ENCODE assay signal across 15 cellular contexts in genomic region chr11:122107045-122107444, GRCh38. TPM values are rescaled to one million over a fixed set of nuclear protein-coding genes. Genes with fewer than 3 reads are reported as not detected.
DNase-seq lines count a peak whose midpoint lies in the region; ATAC-seq, FAIRE-seq and TF ChIP-seq lines count a peak whose summit lies in the region.
"Had no signal": no experiment of that assay in that cellular context is flagged by ENCODE, and none has a peak within 500 bp of the region (broad histone marks: within the 10 kb centered on the region; RNA-seq: fewer than 3 reads in every experiment).

No MANE protein-coding gene starts in this region.

- H3K9me3 ChIP-seq in heart right ventricle (no peaks in the 10 kb centered on the region), psoas muscle (no peaks in the 10 kb centered on the region), pancreas (no peaks in the 10 kb centered on the region)
- H3K9me3 ChIP-seq: MG63 had no signal

- POLR2A ChIA-PET in activated CD8-positive, alpha-beta T cell treated with anti-CD3 and anti-CD28 coated beads for 36 hours (lab: Charles Lee), result no interaction called here

- H3K4me1 ChIP-seq in heart right ventricle, result peaks cover 0 to 36% (median 14%) of the 10 kb centered on the region in 9 donors
- H3K4me1 ChIP-seq in psoas muscle, result peaks cover 9% of the 10 kb centered on the region
- no peaks in the 10 kb centered on the region for H3K4me1 ChIP-seq in pancreas

- no peaks in the 10 kb centered on the region for H3K36me3 ChIP-seq in heart right ventricle
- no peaks in the 10 kb centered on the region for H3K36me3 ChIP-seq in psoas muscle (ENCODE audit: insufficient read depth in 1 of 2, low read depth in 1 of 2)
- no peaks in the 10 kb centered on the region for H3K36me3 ChIP-seq in pancreas

- H3K27ac ChIP-seq in heart right ventricle (peak overlapping the region in 7 of 10 donors; percentile 25 to 70 (median 65)), psoas muscle (peak overlapping the region; percentile 84), pancreas (no peak overlapping the region)

- no peaks in the 10 kb centered on the region for H3K4me1 Mint-ChIP-seq in activated CD8-positive, alpha-beta T cell treated with anti-CD3 and anti-CD28 coated beads for 36 hours (ENCODE audit: low read depth)

- no peaks in the 10 kb centered on the region for H3K36me3 Mint-ChIP-seq in activated CD8-positive, alpha-beta T cell treated with anti-CD3 and anti-CD28 coated beads for 36 hours (ENCODE audit: low read depth)
- H3K36me3 Mint-ChIP-seq: CD14-positive monocyte had no signal

- H3K9me3 Mint-ChIP-seq in activated CD8-positive, alpha-beta T cell treated with anti-CD3 and anti-CD28 coated beads for 36 hours, result no peaks in the 10 kb centered on the region

- H3K4me3 ChIP-seq in heart right ventricle, result no peak overlapping the region
- H3K4me3 ChIP-seq in psoas muscle, result no peak overlapping the region
- H3K4me3 ChIP-seq in pancreas, result no peak overlapping the region
- H3K4me3 ChIP-seq: MG63 had no signal

- H3K27me3 Mint-ChIP-seq in activated CD8-positive, alpha-beta T cell treated with anti-CD3 and anti-CD28 coated beads for 36 hours, result peaks cover 7% of the 10 kb centered on the region

- H3K27me3 ChIP-seq in heart right ventricle (peaks cover 0 to 6% (median 0%) of the 10 kb centered on the region in 7 donors), psoas muscle (ENCODE audit: insufficient read depth in 3 of 3, low read length in 2 of 3) (no peaks in the 10 kb centered on the region), pancreas (no peaks in the 10 kb centered on the region)
- H3K27me3 ChIP-seq: MG63 had no signal

- ATAC-seq in heart right ventricle (peak in 4 of 8 donors; percentile 36 to 56 (median 38)), psoas muscle (peak in 3 of 4 donors; percentile 53 to 68 (median 65)), pancreas (no peak)
- ATAC-seq in activated CD8-positive, alpha-beta T cell treated with anti-CD3 and anti-CD28 coated beads for 36 hours, result no peak

- TF ChIP-seq POLR2A in GM12892 (IDR thresholded peaks at IDR 0.05; ENCODE audit: low read depth, low read length), result no peak

- peak; percentile 42 for FAIRE-seq in GM12892 (lab: Jason Lieb, UNC)
- FAIRE-seq in pancreas (lab: Jason Lieb, UNC), result no peak

- no peak for DNase-seq in GM12892 (ENCODE audit: insufficient read length)
- peak; percentile 58 for DNase-seq in NCI-H69 (lab: John Stamatoyannopoulos, UW)
- DNase-seq in heart right ventricle, result no peak
- no peak for DNase-seq in psoas muscle
- no peak for DNase-seq in activated CD8-positive, alpha-beta T cell treated with anti-CD3 and anti-CD28 coated beads for 36 hours
- no peak for DNase-seq in GOT3 (lab: John Stamatoyannopoulos, UW)
- DNase-seq in pancreas, result no peak
- no peak for DNase-seq in NCI-H748 (lab: John Stamatoyannopoulos, UW; ENCODE audit: unreplicated experiment)
- DNase-seq: AML-193, EL, MG63, NCI-H1092 treated with DMSO at 0.1 percent for 48 hours, NCI-H2227 treated with DMSO at 0.1 percent for 48 hours, NCI-H524 had no signal

- 45 to 46% methylated on average over 3 of the region's 3 CpGs for WGBS in heart right ventricle, 2 donors
- WGBS in psoas muscle, 3 donors, result 37 to 46% (median 40%) methylated on average over 3 of the region's 3 CpGs
- 45 to 57% methylated on average over 3 of the region's 3 CpGs for WGBS in pancreas, 2 donors

- no peak overlapping the region for H3K27ac Mint-ChIP-seq in activated CD8-positive, alpha-beta T cell treated with anti-CD3 and anti-CD28 coated beads for 36 hours
- H3K27ac Mint-ChIP-seq: CD14-positive monocyte had no signal

- TF ChIP-seq CTCF in heart right ventricle (IDR thresholded peaks at IDR 0.05) (no peak), psoas muscle (IDR thresholded peaks at IDR 0.05) (no peak), pancreas (IDR thresholded peaks at IDR 0.05) (no peak)
- TF ChIP-seq CTCF in activated CD8-positive, alpha-beta T cell treated with anti-CD3 and anti-CD28 coated beads for 36 hours (IDR thresholded peaks at IDR 0.05), result no peak

- H3K4me3 Mint-ChIP-seq in activated CD8-positive, alpha-beta T cell treated with anti-CD3 and anti-CD28 coated beads for 36 hours, result no peak overlapping the region
- H3K4me3 Mint-ChIP-seq: CD14-positive monocyte had no signal

- CTCF ChIA-PET in activated CD8-positive, alpha-beta T cell treated with anti-CD3 and anti-CD28 coated beads for 36 hours (lab: Charles Lee), result interaction anchor here (0.8 to 3.0 kb wide), 3 partner anchors 10 to 452 kb away, joined by 3 to 7 read pairs (median 5); no protein-coding TSS in a partner anchor

- intact Hi-C loops in heart right ventricle (cut with DNase I), result loop anchor here in 8 of 10 donors (5.0 to 10.0 kb wide), 8 partner anchors 82 to 452 kb away; no protein-coding TSS in a partner anchor
- intact Hi-C loops in psoas muscle (cut with DNase I), result loop anchor here (5.0 to 10.0 kb wide), 3 partner anchors 45 to 400 kb away; no protein-coding TSS in a partner anchor
- intact Hi-C loops in activated CD8-positive, alpha-beta T cell treated with anti-CD3 and anti-CD28 coated beads for 36 hours (cut with micrococcal nuclease), result no loop called here
- intact Hi-C loops in pancreas (cut with DNase I), result loop anchor here in 2 of 3 donors (5.0 to 10.0 kb wide), 2 partner anchors 400 to 452 kb away; no protein-coding TSS in a partner anchor

RNA-seq across cellular contexts. Expression of gene BLID, which starts 9.0 kb away (rescaled TPM):
- polyA plus RNA-seq in GM12892 (2012; ENCODE audit: missing spikeins), result not detected
- under 1 TPM in 1 of 10 donors, not detected in 9; 0.70 TPM for total RNA-seq in heart right ventricle
- polyA plus RNA-seq in heart right ventricle, result not detected
- total RNA-seq in psoas muscle, result under 1 TPM in 1 of 4 donors, not detected in 3; 0.45 TPM
- under 1 TPM in 1 of 3 donors, not detected in 2; 0.04 TPM for polyA plus RNA-seq in psoas muscle
- total RNA-seq in activated CD8-positive, alpha-beta T cell treated with anti-CD3 and anti-CD28 coated beads for 36 hours, result not detected
- not detected for total RNA-seq in pancreas
- not detected for polyA plus RNA-seq in pancreas
- polyA plus RNA-seq: CD14-positive monocyte had no signal

Comparison
In these comparisons a context has a peak if more than half of its experiments do, and no peak if none do; other contexts are left out.
1. ATAC-seq: peak in psoas muscle (3 of 4); none in activated CD8-positive, alpha-beta T cell treated with anti-CD3 and anti-CD28 coated beads for 36 hours (single experiment) and pancreas (0 of 4).
2. H3K27ac ChIP-seq: peak in heart right ventricle (7 of 10) and psoas muscle (single experiment); none in pancreas (0 of 4).